In genomic region chr17:31390748-31391495, GRCh38 we compare ENCODE assay signal across 8 cellular contexts. TPM values are rescaled to one million over a fixed set of nuclear protein-coding genes. Genes with fewer than 3 reads are reported as not detected.
A peak's percentile ranks its signal among the peaks of the same experiment; 100 is the strongest.
DNase-seq lines count a peak whose midpoint lies in the region; ATAC-seq and TF ChIP-seq lines count a peak whose summit lies in the region.

No MANE protein-coding gene starts in this region.

- H3K9me3 ChIP-seq in T-helper 17 cell (ENCODE audit: control insufficient read depth, low read length, poor library complexity, severe bottlenecking) (no peaks in the 10 kb centered on the region), gastroesophageal sphincter (no peaks in the 10 kb centered on the region), psoas muscle (no peaks in the 10 kb centered on the region)

- H3K27ac Mint-ChIP-seq in T-helper 17 cell, result no peak overlapping the region

- WGBS in gastroesophageal sphincter (ENCODE audit: low coverage in 1 of 2), 2 donors, result 32 to 55% methylated on average over 2 to 13 of the region's 56 CpGs
- 15 to 23% (median 18%) methylated on average over 37 to 56 of the region's 56 CpGs for WGBS in psoas muscle, 3 donors

- no peak for TF ChIP-seq POLR2A in gastroesophageal sphincter (IDR thresholded peaks at IDR 0.05)

- H3K4me1 Mint-ChIP-seq in T-helper 17 cell, result peaks cover 12% of the 10 kb centered on the region

- ATAC-seq in T-helper 17 cell (peak; percentile 10), gastroesophageal sphincter (no peak), psoas muscle (no peak), HG03135 (IDR thresholded peaks at IDR 0.05; ENCODE audit: unreplicated experiment) (no peak)

- peaks cover 48% of the 10 kb centered on the region for H3K27me3 Mint-ChIP-seq in T-helper 17 cell

- in situ Hi-C loops in GM13977 (cut with MboI; ENCODE audit: low pct_unique_long_range_greater_than_20kb, low sequenced_read_pairs, unreplicated experiment), result no loop called here

- H3K36me3 ChIP-seq in gastroesophageal sphincter, result no peaks in the 10 kb centered on the region
- H3K36me3 ChIP-seq in psoas muscle (ENCODE audit: insufficient read depth in 1 of 2, low read depth in 1 of 2), result no peaks in the 10 kb centered on the region

- H3K27me3 ChIP-seq in gastroesophageal sphincter, result peaks cover 74% of the 10 kb centered on the region
- peaks cover 0 to 67% (median 17%) of the 10 kb centered on the region in 3 donors for H3K27me3 ChIP-seq in psoas muscle (ENCODE audit: insufficient read depth in 3 of 3, low read length in 2 of 3)

- no peak overlapping the region for H3K27ac ChIP-seq in gastroesophageal sphincter
- H3K27ac ChIP-seq in psoas muscle, result no peak overlapping the region

- peaks cover 10% of the 10 kb centered on the region for H3K36me3 Mint-ChIP-seq in T-helper 17 cell (ENCODE audit: low read depth)

- DNase-seq in GM13977 (ENCODE audit: low spot score) (peak; percentile 22), T-helper 17 cell (no peak), psoas muscle (no peak), medulla oblongata (ENCODE audit: extremely low spot score) (no peak), kidney glomerular epithelial cell (lab: John Stamatoyannopoulos, UW) (no peak), dedifferentiated amniotic fluid mesenchymal stem cell (ENCODE audit: extremely low spot score) (no peak)

- TF ChIP-seq EP300 in gastroesophageal sphincter (IDR thresholded peaks at IDR 0.05), result no peak

- H3K4me3 ChIP-seq in gastroesophageal sphincter (peak overlapping the region; percentile 21 to 55), psoas muscle (peak overlapping the region; percentile 60)

- H3K4me1 ChIP-seq in gastroesophageal sphincter (peaks cover 0 to 31% (median 5%) of the 10 kb centered on the region in 3 donors), psoas muscle (no peaks in the 10 kb centered on the region)

- intact Hi-C loops in psoas muscle (cut with DNase I), result no loop called here

- peak overlapping the region; percentile 86 for H3K4me3 Mint-ChIP-seq in T-helper 17 cell

- TF ChIP-seq CTCF in GM13977 (IDR thresholded peaks at IDR 0.05; ENCODE audit: extremely low read depth, insufficient read depth, missing control alignments), result no peak
- TF ChIP-seq CTCF in gastroesophageal sphincter (IDR thresholded peaks at IDR 0.05), result no peak
- TF ChIP-seq CTCF in psoas muscle (IDR thresholded peaks at IDR 0.05), result no peak

RNA-seq across cellular contexts. Expression of gene RAB11FIP4, which starts 0.6 kb away (rescaled TPM):
- total RNA-seq in T-helper 17 cell (10 to 100 TPM; 47.4 to 61.9 TPM), gastroesophageal sphincter (10 to 100 TPM in 1 of 4 donors, 1 to 10 TPM in 2, under 1 TPM in 1; 0.47 to 14.1 (median 1.9) TPM), psoas muscle (1 to 10 TPM in 1 of 4 donors, under 1 TPM in 3; 0.17 to 1.8 (median 0.56) TPM)
- under 1 TPM; 0.04 to 0.41 (median 0.08) TPM for polyA plus RNA-seq in psoas muscle
